In genomic region chr6:44085219-44085618, GRCh38 we compare ENCODE assay signal across 22 cellular contexts.
"Had no signal": no experiment of that assay in that cellular context is flagged by ENCODE, and none has a peak within 500 bp of the region (broad histone marks: within the 10 kb centered on the region; RNA-seq: fewer than 3 reads in every experiment).

No MANE protein-coding gene starts in this region.

- FAIRE-seq: RCC 7860, TTC549 had no signal

- H3K9me3 Mint-ChIP-seq: activated B cell treated with CpG ODN at 0.5 μM for 24 hours; activated CD4-positive, alpha-beta T cell treated with anti-CD3 and anti-CD28 coated beads, Interleukin-2, amount 10 ng/mL, durations not matched to agents 24 days and 14 days; activated naive CD4-positive, alpha-beta T cell treated with anti-CD3 and anti-CD28 coated beads, Interleukin-2, amount 10 ng/mL, durations not matched to agents 7 days and 5 days; activated naive CD8-positive, alpha-beta T cell treated with anti-CD3 and anti-CD28 coated beads, Interleukin-2, amount 10 ng/mL, durations not matched to agents 7 days and 5 days; activated T-helper 2 cell treated with anti-CD3 and anti-CD28 coated beads, Interferon-gamma antibody, Interleukin-2, Interleukin-4, amounts not matched to agents 10 μg/mL and 5 μg/mL and 100 μg/mL, durations not matched to agents 14 hours and 24 hours and 36 hours; T-helper 1 cell treated with Interleukin-12 subunit alpha and Interleukin-12 subunit beta and Interleukin-4 antibody, amounts not matched to agents 30 μg/mL and 1 μg/mL, for 36 hours had no signal

- H3K36me3 Mint-ChIP-seq: activated naive CD4-positive, alpha-beta T cell treated with anti-CD3 and anti-CD28 coated beads, Interleukin-2, amount 10 ng/mL, durations not matched to agents 7 days and 5 days; activated naive CD8-positive, alpha-beta T cell treated with anti-CD3 and anti-CD28 coated beads, Interleukin-2, amount 10 ng/mL, durations not matched to agents 7 days and 5 days had no signal

- H3K9me3 ChIP-seq: adrenal gland, breast epithelium had no signal

- H3K4me3 ChIP-seq: adrenal gland, breast epithelium had no signal

- H3K4me1 ChIP-seq: breast epithelium had no signal

- H3K27me3 ChIP-seq: adrenal gland, breast epithelium had no signal

- H3K4me3 Mint-ChIP-seq: activated B cell treated with CpG ODN at 0.5 μM for 24 hours; activated CD4-positive, alpha-beta T cell treated with anti-CD3 and anti-CD28 coated beads, Interleukin-2, amount 10 ng/mL, durations not matched to agents 24 days and 14 days; activated naive CD4-positive, alpha-beta T cell treated with anti-CD3 and anti-CD28 coated beads, Interleukin-2, amount 10 ng/mL, durations not matched to agents 7 days and 5 days; activated naive CD8-positive, alpha-beta T cell treated with anti-CD3 and anti-CD28 coated beads, Interleukin-2, amount 10 ng/mL, durations not matched to agents 7 days and 5 days; T-helper 1 cell treated with Interleukin-12 subunit alpha and Interleukin-12 subunit beta and Interleukin-4 antibody, amounts not matched to agents 30 μg/mL and 1 μg/mL, for 36 hours had no signal

- H3K4me1 Mint-ChIP-seq: activated B cell treated with CpG ODN at 0.5 μM for 24 hours had no signal

- H3K27me3 Mint-ChIP-seq: activated B cell treated with CpG ODN at 0.5 μM for 24 hours; activated CD4-positive, alpha-beta T cell treated with anti-CD3 and anti-CD28 coated beads, Interleukin-2, amount 10 ng/mL, durations not matched to agents 24 days and 14 days; activated naive CD8-positive, alpha-beta T cell treated with anti-CD3 and anti-CD28 coated beads, Interleukin-2, amount 10 ng/mL, durations not matched to agents 7 days and 5 days had no signal

- H3K27ac Mint-ChIP-seq: activated B cell treated with CpG ODN at 0.5 μM for 24 hours; activated CD4-positive, alpha-beta T cell treated with anti-CD3 and anti-CD28 coated beads, Interleukin-2, amount 10 ng/mL, durations not matched to agents 24 days and 14 days; activated naive CD4-positive, alpha-beta T cell treated with anti-CD3 and anti-CD28 coated beads, Interleukin-2, amount 10 ng/mL, durations not matched to agents 7 days and 5 days; activated naive CD8-positive, alpha-beta T cell treated with anti-CD3 and anti-CD28 coated beads, Interleukin-2, amount 10 ng/mL, durations not matched to agents 7 days and 5 days; activated T-helper 2 cell treated with anti-CD3 and anti-CD28 coated beads, Interferon-gamma antibody, Interleukin-2, Interleukin-4, amounts not matched to agents 10 μg/mL and 5 μg/mL and 100 μg/mL, durations not matched to agents 14 hours and 24 hours and 36 hours; T-helper 1 cell treated with Interleukin-12 subunit alpha and Interleukin-12 subunit beta and Interleukin-4 antibody, amounts not matched to agents 30 μg/mL and 1 μg/mL, for 36 hours had no signal

- H3K36me3 ChIP-seq: adrenal gland, breast epithelium had no signal

- DNase-seq: activated B cell treated with CpG ODN at 0.5 μM for 24 hours; activated CD4-positive, alpha-beta T cell treated with anti-CD3 and anti-CD28 coated beads for 1 hour; activated CD4-positive, alpha-beta T cell treated with anti-CD3 and anti-CD28 coated beads, Interleukin-2, amount 10 ng/mL, durations not matched to agents 24 days and 14 days; activated CD4-positive, alpha-beta T cell treated with anti-CD3 and anti-CD28 coated beads, Interleukin-2, amount 50 U/mL, for 48 hours; activated gamma-delta T cell treated with Interleukin-2 at 50 U/mL for 16 hours; activated naive CD4-positive, alpha-beta T cell treated with anti-CD3 and anti-CD28 coated beads, Interleukin-2, amount 10 ng/mL, durations not matched to agents 7 days and 5 days; activated naive CD8-positive, alpha-beta T cell treated with anti-CD3 and anti-CD28 coated beads, Interleukin-2, amount 10 ng/mL, durations not matched to agents 7 days and 5 days; activated T-cell treated with anti-CD3 and anti-CD28 coated beads for 4 hours; activated T-cell treated with anti-CD3 and anti-CD28 coated beads, Interleukin-2, amount 50 U/mL, for 48 hours; anterior cingulate cortex; central memory CD4-positive, alpha-beta T cell; NCI-H1092; NCI-H1930; NCI-H69; SHP77 treated with DMSO at 0.1 percent for 48 hours; T1000 had no signal
